Comparison of ENCODE assay signal across 9 cellular contexts in genomic region chr3:72591522-72592421, GRCh38.
DNase-seq lines count a peak whose midpoint lies in the region; ATAC-seq and TF ChIP-seq lines count a peak whose summit lies in the region.
"Had no signal": no experiment of that assay in that cellular context is flagged by ENCODE, and none has a peak within 500 bp of the region (broad histone marks: within the 10 kb centered on the region; RNA-seq: fewer than 3 reads in every experiment).

No MANE protein-coding gene starts in this region.

- intact Hi-C loops in HCT116 (cut with micrococcal nuclease) = loop anchor here (10.0 kb wide), 1 partner anchor 293 kb away; the partner anchor contains the start of gene GXYLT2

- H3K27ac ChIP-seq in HCT116 (ENCODE audit: low read depth, low read length) (no peak overlapping the region), stomach smooth muscle (ENCODE audit: low read length) (peak overlapping the region; percentile 55), WERI-Rb-1 (no peak overlapping the region)

- TF ChIP-seq POLR2A in HCT116 (IDR thresholded peaks at IDR 0.05; ENCODE audit: borderline replicate concordance, extremely low read depth, insufficient read depth, insufficient read length) = no peak

- peak overlapping the region; percentile 62 for H3K4me2 ChIP-seq in HCT116 (ENCODE audit: low read length)

- no peak overlapping the region for H3K4me3 ChIP-seq in HCT116 (replicated peaks in 1 of 2; ENCODE audit: low read depth in 1 of 2, low read length in 2 of 2)
- peak overlapping the region in 1 of 2 donors; percentile 10 for H3K4me3 ChIP-seq in stomach smooth muscle (ENCODE audit: low read length in 2 of 2)
- H3K4me3 ChIP-seq in WERI-Rb-1 (ENCODE audit: low read depth, low read length) = no peak overlapping the region

- POLR2A ChIA-PET in HCT116 (lab: Charles Lee) = no interaction called here

- H3K79me2 ChIP-seq in HCT116 (ENCODE audit: insufficient read depth, low read length) = no peaks in the 10 kb centered on the region

- CTCF ChIA-PET in HCT116 (lab: Charles Lee) = no interaction called here

- TF ChIP-seq CTCF in HCT116 (IDR thresholded peaks at IDR 0.05 in 2 of 3, conservative IDR thresholded peaks at IDR 0.05 in 1 of 3; ENCODE audit: borderline replicate concordance in 1 of 3, insufficient read depth in 1 of 3, low read depth in 2 of 3, low read length in 2 of 3) = no peak
- no peak for TF ChIP-seq CTCF in WERI-Rb-1 (IDR thresholded peaks at IDR 0.05; ENCODE audit: low read depth, low read length)

- RAD21 ChIA-PET in HCT116 (lab: Charles Lee; ENCODE audit: low non-redundant PET in 1 of 2, low total read pairs in 2 of 2, uncharacterized antibody in 2 of 2, unreplicated experiment in 2 of 2) = no interaction called here

- BruUV-seq in HCT116 (replicated peaks; lab: Mats Ljungman, UMichigan) = no TSS peak

- no peak for DNase-seq in HCT116 (ENCODE audit: low read depth, low spot score)
- peak in 30 of 58 donors; percentile 2 to 64 (median 19) for DNase-seq in anterior cingulate cortex (lab: John Stamatoyannopoulos, UW)
- DNase-seq in iPS DF 19.7 (ENCODE audit: low read depth, low spot score) = peak; percentile 20
- no peak for DNase-seq in DMS 273 (lab: John Stamatoyannopoulos, UW; ENCODE audit: unreplicated experiment)
- no peak for DNase-seq in WERI-Rb-1
- DNase-seq: Karpas-422 had no signal

- H3K9me2 ChIP-seq in HCT116 (ENCODE audit: insufficient read depth) = no peaks in the 10 kb centered on the region

- H3K36me3 ChIP-seq in HCT116 (ENCODE audit: control insufficient read depth in 1 of 2, insufficient read depth in 2 of 2, low read length in 2 of 2) = no peaks in the 10 kb centered on the region
- H3K36me3 ChIP-seq in stomach smooth muscle (ENCODE audit: control insufficient read depth in 2 of 2, insufficient read depth in 2 of 2, low read length in 2 of 2) = no peaks in the 10 kb centered on the region
- no peaks in the 10 kb centered on the region for H3K36me3 ChIP-seq in WERI-Rb-1

- no peaks in the 10 kb centered on the region for H4K20me1 ChIP-seq in HCT116 (ENCODE audit: insufficient read depth)

- H3K4me1 ChIP-seq in HCT116 (ENCODE audit: control insufficient read depth in 1 of 2, insufficient read depth in 2 of 2, low read length in 2 of 2) = peaks cover 14 to 18% of the 10 kb centered on the region in 2 experiments
- peaks cover 19% of the 10 kb centered on the region for H3K4me1 ChIP-seq in stomach smooth muscle (ENCODE audit: control insufficient read depth, insufficient read depth, low read length)

- H3K9ac ChIP-seq in HCT116 (ENCODE audit: low read length) (no peak overlapping the region), stomach smooth muscle (ENCODE audit: low read length in 2 of 2) (peak overlapping the region in 1 of 2 donors; percentile 48)

- peak; percentile 66 for ATAC-seq in HCT116
- no peak for ATAC-seq in HG03432 (IDR thresholded peaks at IDR 0.05; ENCODE audit: unreplicated experiment)
- no peak for ATAC-seq in GM19452 (IDR thresholded peaks at IDR 0.05; ENCODE audit: unreplicated experiment)

- H3K9me3 ChIP-seq in HCT116 (ENCODE audit: control insufficient read depth in 1 of 2, insufficient read depth in 1 of 2, low read depth in 1 of 2, low read length in 2 of 2) (no peaks in the 10 kb centered on the region), stomach smooth muscle (ENCODE audit: control insufficient read depth in 2 of 2, low read length in 2 of 2) (no peaks in the 10 kb centered on the region), WERI-Rb-1 (ENCODE audit: severe bottlenecking) (no peaks in the 10 kb centered on the region)

- 0 out of 2 replicates have a peak, but pooled peaks have one; percentile 13 for TF ChIP-seq RAD21 in HCT116 (IDR thresholded peaks at IDR 0.05; ENCODE audit: low read depth)

- H3K27me3 ChIP-seq in HCT116 (ENCODE audit: insufficient read depth, low read length) (no peaks in the 10 kb centered on the region), stomach smooth muscle (ENCODE audit: control insufficient read depth in 1 of 2, insufficient read depth in 2 of 2, low read length in 2 of 2) (peaks cover 0 to under 1% of the 10 kb centered on the region in 2 donors), WERI-Rb-1 (ENCODE audit: insufficient read depth, low read depth, severe bottlenecking) (no peaks in the 10 kb centered on the region)

- H2AFZ ChIP-seq in HCT116 (ENCODE audit: low read depth, low read length, poor library complexity, severe bottlenecking) = peak overlapping the region; percentile 6

TF ChIP-seq in HCT116, 20 proteins besides CTCF, POLR2A, EP300 and RAD21:
- TF ChIP-seq EGR1 (IDR thresholded peaks at IDR 0.05; ENCODE audit: low read depth) (peak; percentile 23; the same call in 1 of the 2 replicates), YY1 (IDR thresholded peaks at IDR 0.05; ENCODE audit: extremely low read depth, insufficient replicate concordance, low read depth, low read length) (no peak)

Comparison
In these comparisons a context has a peak if more than half of its experiments do, and no peak if none do; other contexts are left out.
1. DNase-seq: peak in anterior cingulate cortex (30 of 58) and iPS DF 19.7 (single experiment); none in HCT116 (single experiment), DMS 273 (single experiment) and WERI-Rb-1 (single experiment).